In the genomic region with DNA sequence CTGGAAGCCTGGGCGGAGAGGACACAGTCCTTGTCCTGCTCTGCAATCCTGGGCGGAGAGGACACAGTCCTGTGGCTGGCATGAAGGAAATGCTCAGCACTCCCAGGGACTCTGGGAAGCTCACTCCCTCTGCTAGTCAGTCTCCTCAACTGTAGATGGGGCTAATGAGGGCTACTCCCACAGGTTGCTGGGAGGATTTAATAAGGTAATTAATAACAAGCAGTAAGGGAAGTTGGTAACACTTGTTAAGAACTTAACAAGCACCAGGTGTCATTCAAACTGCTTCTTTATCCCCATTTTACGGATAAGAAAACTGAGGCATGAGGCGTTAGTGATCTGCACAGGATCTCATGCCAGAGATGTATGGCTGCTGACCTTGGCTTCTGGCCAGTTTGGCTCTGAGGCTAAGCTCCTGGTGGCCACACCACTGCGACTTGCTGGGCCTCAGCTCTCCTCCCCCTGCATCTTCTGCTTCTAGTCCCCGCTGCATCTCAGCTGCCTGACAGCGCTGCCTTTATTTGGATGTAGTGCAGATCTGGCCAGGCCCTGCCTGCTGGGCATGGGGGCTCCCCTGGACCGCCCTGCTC, we compare ENCODE assay signal across 16 cellular contexts. TPM values are rescaled to one million over a fixed set of nuclear protein-coding genes. Genes with fewer than 3 reads are reported as not detected.
DNase-seq lines count a peak whose midpoint lies in the region; ATAC-seq and TF ChIP-seq lines count a peak whose summit lies in the region.
"Had no signal": no experiment of that assay in that cellular context is flagged by ENCODE, and none has a peak within 500 bp of the region (broad histone marks: within the 10 kb centered on the region; RNA-seq: fewer than 3 reads in every experiment).

No MANE protein-coding gene starts in this region.

- peaks cover 0 to 5% (median 0%) of the 10 kb centered on the region in 5 donors for H3K36me3 Mint-ChIP-seq in naive thymus-derived CD4-positive, alpha-beta T cell
- H3K36me3 Mint-ChIP-seq: naive B cell had no signal

- H3K27me3 Mint-ChIP-seq in naive thymus-derived CD4-positive, alpha-beta T cell = peaks cover 0 to 15% (median 0%) of the 10 kb centered on the region in 5 donors

- intact Hi-C loops in naive thymus-derived CD4-positive, alpha-beta T cell (cut with micrococcal nuclease) = loop anchor here (5.0 to 10.0 kb wide), 3 partner anchors 337 to 659 kb away; a partner anchor contains a TSS

- DNase-seq in NCI-H510A treated with DMSO at 0.1 percent for 48 hours (lab: John Stamatoyannopoulos, UW) (peak; percentile 37), NCI-H510A (lab: John Stamatoyannopoulos, UW) (no peak), H4 (ENCODE audit: low spot score) (peak; percentile 25), astrocyte of the spinal cord (ENCODE audit: low read depth, low spot score) (peak; percentile 12), NCI-H187 (lab: John Stamatoyannopoulos, UW) (no peak), NCI-H226 (no peak)
- DNase-seq in naive thymus-derived CD4-positive, alpha-beta T cell = no peak
- DNase-seq: activated CD4-positive, CD25-positive, alpha-beta regulatory T cell treated with anti-CD3 and anti-CD28 coated beads, Interleukin-2, amount 50 U/mL, for 72 hours; activated naive CD4-positive, alpha-beta T cell treated with Interleukin-2 at 50 U/mL for 16 hours; erythroblast; naive B cell; NCI-H1436; stimulated activated naive CD4-positive, alpha-beta T cell treated with Interleukin-2 at 50 U/mL for 16 hours had no signal

- in situ Hi-C loops in astrocyte of the spinal cord (cut with HindIII; ENCODE audit: low sequenced_read_pairs) = no loop called here

- H3K4me3 Mint-ChIP-seq in naive thymus-derived CD4-positive, alpha-beta T cell = peak overlapping the region in 3 of 10 donors; percentile 78 to 84 (median 82)

- TF ChIP-seq EP300 in gastroesophageal sphincter (IDR thresholded peaks at IDR 0.05) = no peak

- H3K27me3 ChIP-seq in naive thymus-derived CD4-positive, alpha-beta T cell (ENCODE audit: control insufficient read depth in 2 of 2, insufficient read depth in 2 of 2, low read length in 2 of 2) = no peaks in the 10 kb centered on the region
- no peaks in the 10 kb centered on the region for H3K27me3 ChIP-seq in gastroesophageal sphincter

- no peaks in the 10 kb centered on the region for H3K36me3 ChIP-seq in naive thymus-derived CD4-positive, alpha-beta T cell (ENCODE audit: control insufficient read depth in 2 of 3, insufficient read depth in 3 of 3, low read length in 3 of 3)
- H3K36me3 ChIP-seq in gastroesophageal sphincter = no peaks in the 10 kb centered on the region
- H3K36me3 ChIP-seq: prostate gland had no signal

- CTCF ChIA-PET in naive thymus-derived CD4-positive, alpha-beta T cell (lab: Charles Lee) = interaction anchor here (0.9 kb wide), 1 partner anchor 20 kb away, joined by 3 read pairs; no protein-coding TSS in a partner anchor

- no peaks in the 10 kb centered on the region for H3K9me3 Mint-ChIP-seq in naive thymus-derived CD4-positive, alpha-beta T cell

- no peak for ATAC-seq in naive thymus-derived CD4-positive, alpha-beta T cell
- no peak for ATAC-seq in gastroesophageal sphincter

- peak overlapping the region; percentile 63 to 92 (median 84) for H3K27ac Mint-ChIP-seq in naive thymus-derived CD4-positive, alpha-beta T cell

- H3K9me3 ChIP-seq in naive thymus-derived CD4-positive, alpha-beta T cell (ENCODE audit: control insufficient read depth in 2 of 3, low read length in 3 of 3) = no peaks in the 10 kb centered on the region
- H3K9me3 ChIP-seq in gastroesophageal sphincter = no peaks in the 10 kb centered on the region
- H3K9me3 ChIP-seq: prostate gland had no signal

- WGBS in gastroesophageal sphincter (ENCODE audit: low coverage in 1 of 2), 2 donors = 70 to 83% methylated on average over 1 to 4 of the region's 8 CpGs

- peaks cover 51 to 61% of the 10 kb centered on the region in 2 donors for H3K4me1 ChIP-seq in naive thymus-derived CD4-positive, alpha-beta T cell (ENCODE audit: control insufficient read depth in 2 of 2, insufficient read depth in 2 of 2, low read length in 2 of 2)
- peaks cover 0 to 5% (median 4%) of the 10 kb centered on the region in 3 donors for H3K4me1 ChIP-seq in gastroesophageal sphincter
- H3K4me1 ChIP-seq: prostate gland had no signal

- POLR2A ChIA-PET in naive thymus-derived CD4-positive, alpha-beta T cell (lab: Charles Lee) = interaction anchor here (1.3 to 2.9 kb wide), 2 partner anchors 27 to 95 kb away, joined by 3 to 10 read pairs; no protein-coding TSS in a partner anchor

- peaks cover 54 to 82% (median 74%) of the 10 kb centered on the region in 7 donors for H3K4me1 Mint-ChIP-seq in naive thymus-derived CD4-positive, alpha-beta T cell

- no peak for TF ChIP-seq POLR2A in gastroesophageal sphincter (IDR thresholded peaks at IDR 0.05)

- TF ChIP-seq CTCF in astrocyte of the spinal cord (IDR thresholded peaks at IDR 0.05; ENCODE audit: low read depth, low read length) = no peak
- TF ChIP-seq CTCF in gastroesophageal sphincter (IDR thresholded peaks at IDR 0.05) = no peak

- H3K4me3 ChIP-seq in astrocyte of the spinal cord (ENCODE audit: low read depth, low read length) = no peak overlapping the region
- H3K4me3 ChIP-seq in naive thymus-derived CD4-positive, alpha-beta T cell (ENCODE audit: low read length) = no peak overlapping the region
- no peak overlapping the region for H3K4me3 ChIP-seq in gastroesophageal sphincter
- H3K4me3 ChIP-seq: lung, prostate gland had no signal

- no peak overlapping the region for H3K27ac ChIP-seq in naive thymus-derived CD4-positive, alpha-beta T cell (ENCODE audit: low read depth, low read length)
- H3K27ac ChIP-seq in gastroesophageal sphincter = no peak overlapping the region
- H3K27ac ChIP-seq: prostate gland had no signal

RNA-seq across cellular contexts. Expression of a gene that starts 54.1 kb away (rescaled TPM):
- total RNA-seq in H4 (2014; rRNA removed; shearing (Covaris generic)) = 1.8 TPM in 1 of 2 replicates, not detected in the other
- total RNA-seq in naive thymus-derived CD4-positive, alpha-beta T cell = 1 to 10 TPM in 4 of 5 experiments, under 1 TPM in 1; 0.73 to 2.4 (median 1.5) TPM
- polyA plus RNA-seq in naive thymus-derived CD4-positive, alpha-beta T cell = under 1 TPM; 0.38 to 0.64 TPM
- total RNA-seq in gastroesophageal sphincter = 1 to 10 TPM; 3.9 to 5.6 (median 4.2) TPM

Comparison
In these comparisons a context has a peak if more than half of its experiments do, and no peak if none do; other contexts are left out.
1. DNase-seq: peak in NCI-H510A treated with DMSO at 0.1 percent for 48 hours (single experiment), H4 (single experiment) and astrocyte of the spinal cord (single experiment); none in NCI-H510A (single experiment), naive thymus-derived CD4-positive, alpha-beta T cell (0 of 9), NCI-H187 (0 of 2) and NCI-H226 (single experiment).